In the genomic region with DNA sequence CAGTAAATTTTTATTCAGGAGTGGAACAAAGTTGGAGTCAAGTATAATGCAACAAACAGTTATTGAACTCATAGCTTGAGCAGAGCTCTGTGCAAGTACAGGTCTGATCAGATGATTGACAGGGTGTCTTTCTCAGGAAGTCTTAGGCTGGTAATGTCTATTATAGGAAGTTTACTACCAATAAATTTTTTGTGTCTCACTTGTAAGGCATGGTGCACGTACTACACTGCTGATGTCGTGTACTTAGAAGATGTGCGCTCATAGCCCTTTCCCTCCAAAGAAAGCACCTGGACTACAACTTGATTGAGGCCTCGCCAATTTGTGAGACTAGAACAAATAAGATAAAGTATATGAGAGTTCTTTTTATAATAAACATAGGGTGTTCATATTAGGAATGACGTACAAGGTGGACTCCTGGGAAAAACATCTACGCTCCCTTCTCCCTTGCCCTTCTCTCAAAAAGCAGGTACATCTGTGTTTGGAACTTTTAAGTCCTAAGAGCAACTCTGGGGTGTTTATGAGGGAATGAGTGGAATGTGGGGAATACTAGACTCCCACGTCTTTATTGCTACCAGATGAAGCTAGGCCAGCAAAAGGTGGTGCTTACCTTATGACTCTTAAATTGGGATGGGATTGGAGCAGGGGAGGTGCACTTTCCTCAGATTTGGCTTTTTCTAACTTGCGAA, we compare ENCODE assay signal across 8 cellular contexts. TPM values are rescaled to one million over a fixed set of nuclear protein-coding genes. Genes with fewer than 3 reads are reported as not detected.
A peak's percentile ranks its signal among the peaks of the same experiment; 100 is the strongest.
DNase-seq lines count a peak whose midpoint lies in the region; ATAC-seq and TF ChIP-seq lines count a peak whose summit lies in the region.

No MANE protein-coding gene starts in this region.

- H3K9me2 ChIP-seq in GM23338 (ENCODE audit: insufficient read depth), result no peaks in the 10 kb centered on the region

- H3K27ac Mint-ChIP-seq in GM23338, result peak overlapping the region; percentile 91

- peaks cover 62% of the 10 kb centered on the region for H3K36me3 Mint-ChIP-seq in GM23338 (ENCODE audit: low read depth)

- peaks cover 13% of the 10 kb centered on the region; the same call in 2 of the 3 replicates for H3K4me1 Mint-ChIP-seq in GM23338

- no peaks in the 10 kb centered on the region for H3F3A ChIP-seq in GM23338 (replicated peaks; ENCODE audit: low read depth)

- H3K27me3 Mint-ChIP-seq in GM23338 (ENCODE audit: insufficient read depth, low read depth, poor library complexity), result peaks cover 12% of the 10 kb centered on the region

- DNase-seq in GM23338 (ENCODE audit: low spot score) (no peak), SJCRH30 (no peak), fibroblast of lung (ENCODE audit: low read depth in 2 of 2) (no peak), retinal pigment epithelial cell (ENCODE audit: low read depth) (no peak), iPS-NIHi7 (ENCODE audit: extremely low spot score) (no peak), NCI-H82 (lab: John Stamatoyannopoulos, UW) (no peak), SK-N-DZ (ENCODE audit: low spot score) (no peak)
- DNase-seq in activated effector memory CD4-positive, alpha-beta T cell treated with Interleukin-2 at 50 U/mL for 16 hours, result no peak

- TF ChIP-seq CTCF in GM23338 (conservative IDR thresholded peaks at IDR 0.05; ENCODE audit: low read depth in 2 of 2) (no peak), fibroblast of lung (conservative IDR thresholded peaks at IDR 0.05 in 1 of 2, IDR thresholded peaks at IDR 0.05 in 1 of 2; ENCODE audit: low read depth in 1 of 2, low read length in 2 of 2) (no peak), retinal pigment epithelial cell (conservative IDR thresholded peaks at IDR 0.05; ENCODE audit: low read depth, low read length) (no peak)

- H3K9me3 ChIP-seq in SJCRH30 (replicated peaks) (no peaks in the 10 kb centered on the region), fibroblast of lung (ENCODE audit: control insufficient read depth, insufficient read depth, low read depth, low read length) (no peaks in the 10 kb centered on the region)

- H3K4me2 ChIP-seq in GM23338 (peak overlapping the region; percentile 92), fibroblast of lung (ENCODE audit: extremely low read depth, insufficient read depth, low read length) (peak overlapping the region; percentile 96)

- ATAC-seq in GM23338, result no peak

- H2AFZ ChIP-seq in GM23338 (no peak overlapping the region), fibroblast of lung (ENCODE audit: low read length) (no peak overlapping the region)

- H3K4me3 Mint-ChIP-seq in GM23338, result peak overlapping the region; percentile 97

- H4K20me1 ChIP-seq in GM23338 (replicated peaks; ENCODE audit: insufficient read depth) (no peaks in the 10 kb centered on the region), fibroblast of lung (ENCODE audit: control insufficient read depth, extremely low read depth, insufficient read depth, low read length) (no peaks in the 10 kb centered on the region)

- no peak overlapping the region for H3K27ac ChIP-seq in GM23338 (ENCODE audit: low read depth)
- H3K27ac ChIP-seq in SJCRH30, result no peak overlapping the region
- no peak overlapping the region for H3K27ac ChIP-seq in fibroblast of lung (ENCODE audit: insufficient read depth, low read length)

- peaks cover 76% of the 10 kb centered on the region for H3K79me2 ChIP-seq in GM23338 (replicated peaks; ENCODE audit: insufficient read depth)
- H3K79me2 ChIP-seq in fibroblast of lung (ENCODE audit: control insufficient read depth, insufficient read depth, low read length), result peaks cover 40% of the 10 kb centered on the region

- H3K27me3 ChIP-seq in GM23338 (ENCODE audit: insufficient read depth) (no peaks in the 10 kb centered on the region), SJCRH30 (no peaks in the 10 kb centered on the region), fibroblast of lung (ENCODE audit: control insufficient read depth, insufficient read depth, low read length) (no peaks in the 10 kb centered on the region)

- no peaks in the 10 kb centered on the region for H3K9me3 Mint-ChIP-seq in GM23338

- H3K4me1 ChIP-seq in GM23338 (ENCODE audit: insufficient read depth), result peaks cover 17% of the 10 kb centered on the region
- H3K4me1 ChIP-seq in SJCRH30, result no peaks in the 10 kb centered on the region
- peaks cover 4% of the 10 kb centered on the region for H3K4me1 ChIP-seq in fibroblast of lung (ENCODE audit: control insufficient read depth, extremely low read depth, insufficient read depth, low read length)

- peaks cover 24% of the 10 kb centered on the region for H3K36me3 ChIP-seq in GM23338 (ENCODE audit: insufficient read depth)
- H3K36me3 ChIP-seq in SJCRH30, result peaks cover 43% of the 10 kb centered on the region
- H3K36me3 ChIP-seq in fibroblast of lung (ENCODE audit: control insufficient read depth, insufficient read depth, low read length), result peaks cover 4% of the 10 kb centered on the region

- H3K4me3 ChIP-seq in GM23338 (peak overlapping the region; percentile 94), SJCRH30 (peak overlapping the region; percentile 69), fibroblast of lung (replicated peaks in 1 of 4; ENCODE audit: control extremely low read depth in 1 of 4, insufficient read depth in 1 of 4, low read depth in 3 of 4, low read length in 4 of 4) (peak overlapping the region; percentile 94 to 97 (median 96)), retinal pigment epithelial cell (ENCODE audit: low read length) (peak overlapping the region; percentile 97)

- H3K9ac ChIP-seq in fibroblast of lung (ENCODE audit: insufficient read depth, low read length), result no peak overlapping the region

TF ChIP-seq in GM23338, 12 proteins besides CTCF, POLR2A, EP300 and RAD21 (continues in another document):
- TF ChIP-seq EZH2phosphoT487 (IDR thresholded peaks at IDR 0.05; ENCODE audit: unreplicated experiment) (no peak), EZH2 (IDR thresholded peaks at IDR 0.05; ENCODE audit: low read depth, unreplicated experiment) (no peak), POLR2AphosphoS5 (IDR thresholded peaks at IDR 0.05; ENCODE audit: low read depth) (no peak), STAT1 (IDR thresholded peaks at IDR 0.05; ENCODE audit: unreplicated experiment) (no peak), NANOG (IDR thresholded peaks at IDR 0.05; ENCODE audit: borderline replicate concordance) (no peak), ZNF331 (CRISPR knock-in tag; IDR thresholded peaks at IDR 0.05; ENCODE audit: low read depth) (no peak)
- TF ChIP-seq, protein P1, sequence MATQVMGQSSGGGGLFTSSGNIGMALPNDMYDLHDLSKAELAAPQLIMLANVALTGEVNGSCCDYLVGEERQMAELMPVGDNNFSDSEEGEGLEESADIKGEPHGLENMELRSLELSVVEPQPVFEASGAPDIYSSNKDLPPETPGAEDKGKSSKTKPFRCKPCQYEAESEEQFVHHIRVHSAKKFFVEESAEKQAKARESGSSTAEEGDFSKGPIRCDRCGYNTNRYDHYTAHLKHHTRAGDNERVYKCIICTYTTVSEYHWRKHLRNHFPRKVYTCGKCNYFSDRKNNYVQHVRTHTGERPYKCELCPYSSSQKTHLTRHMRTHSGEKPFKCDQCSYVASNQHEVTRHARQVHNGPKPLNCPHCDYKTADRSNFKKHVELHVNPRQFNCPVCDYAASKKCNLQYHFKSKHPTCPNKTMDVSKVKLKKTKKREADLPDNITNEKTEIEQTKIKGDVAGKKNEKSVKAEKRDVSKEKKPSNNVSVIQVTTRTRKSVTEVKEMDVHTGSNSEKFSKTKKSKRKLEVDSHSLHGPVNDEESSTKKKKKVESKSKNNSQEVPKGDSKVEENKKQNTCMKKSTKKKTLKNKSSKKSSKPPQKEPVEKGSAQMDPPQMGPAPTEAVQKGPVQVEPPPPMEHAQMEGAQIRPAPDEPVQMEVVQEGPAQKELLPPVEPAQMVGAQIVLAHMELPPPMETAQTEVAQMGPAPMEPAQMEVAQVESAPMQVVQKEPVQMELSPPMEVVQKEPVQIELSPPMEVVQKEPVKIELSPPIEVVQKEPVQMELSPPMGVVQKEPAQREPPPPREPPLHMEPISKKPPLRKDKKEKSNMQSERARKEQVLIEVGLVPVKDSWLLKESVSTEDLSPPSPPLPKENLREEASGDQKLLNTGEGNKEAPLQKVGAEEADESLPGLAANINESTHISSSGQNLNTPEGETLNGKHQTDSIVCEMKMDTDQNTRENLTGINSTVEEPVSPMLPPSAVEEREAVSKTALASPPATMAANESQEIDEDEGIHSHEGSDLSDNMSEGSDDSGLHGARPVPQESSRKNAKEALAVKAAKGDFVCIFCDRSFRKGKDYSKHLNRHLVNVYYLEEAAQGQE (IDR thresholded peaks at IDR 0.05; ENCODE audit: unreplicated experiment), result no peak

RNA-seq across cellular contexts. Expression of gene NDUFAF5, which starts 1.5 kb away (rescaled TPM):
- total RNA-seq in GM23338 (2014; rRNA removed; shearing (Covaris generic)), result 18.0 and 25.3 TPM in 2 replicates
- 23.1 and 33.0 TPM in 2 replicates for polyA plus RNA-seq in GM23338 (2016; fragmentation: Nextera tagmentation; extraction: Ambion mirVana)
- total RNA-seq in SJCRH30 (2014; rRNA removed; shearing (Covaris generic)), result 29.1 and 36.2 TPM in 2 replicates
- 12.1 and 12.7 TPM in 2 replicates for total RNA-seq in fibroblast of lung
- 17.3 and 18.3 TPM in 2 replicates for polyA plus RNA-seq in fibroblast of lung
- 14.0 and 16.7 TPM in 2 replicates for polyA plus RNA-seq in fibroblast of lung (2012)
- polyA minus RNA-seq in fibroblast of lung (ENCODE audit: low replicate concordance), result 0.26 and 0.51 TPM in 2 replicates
- polyA plus RNA-seq in SK-N-DZ (2014; cell fraction: cytosol; rRNA removed), result 22.0 and 26.1 TPM in 2 replicates
- polyA plus RNA-seq in SK-N-DZ (2014; cell fraction: nucleus; rRNA removed), result 31.4 and 35.5 TPM in 2 replicates

RNA-seq across cellular contexts. Expression of gene ESF1, which starts 1.6 kb away (rescaled TPM):
- 20.5 and 21.9 TPM in 2 replicates for total RNA-seq in GM23338 (2014; rRNA removed; shearing (Covaris generic))
- 65.0 and 71.7 TPM in 2 replicates for polyA plus RNA-seq in GM23338 (2016; fragmentation: Nextera tagmentation; extraction: Ambion mirVana)
- total RNA-seq in SJCRH30 (2014; rRNA removed; shearing (Covaris generic)), result 27.8 and 33.9 TPM in 2 replicates
- total RNA-seq in fibroblast of lung, result 13.2 and 15.2 TPM in 2 replicates
- 6.8 and 7.3 TPM in 2 replicates for polyA plus RNA-seq in fibroblast of lung
- 14.3 and 18.2 TPM in 2 replicates for polyA plus RNA-seq in fibroblast of lung (2012)
- polyA minus RNA-seq in fibroblast of lung (ENCODE audit: low replicate concordance), result not detected in 2 replicates
- 13.6 and 18.4 TPM in 2 replicates for polyA plus RNA-seq in SK-N-DZ (2014; cell fraction: cytosol; rRNA removed)
- 15.4 and 16.8 TPM in 2 replicates for polyA plus RNA-seq in SK-N-DZ (2014; cell fraction: nucleus; rRNA removed)
